Comparison of ENCODE assay signal across 8 cellular contexts in genomic region chr17:45307290-45308015, GRCh38. TPM values are rescaled to one million over a fixed set of nuclear protein-coding genes. Genes with fewer than 3 reads are reported as not detected.
A peak's percentile ranks its signal among the peaks of the same experiment; 100 is the strongest.
DNase-seq lines count a peak whose midpoint lies in the region; ATAC-seq and TF ChIP-seq lines count a peak whose summit lies in the region.

No MANE protein-coding gene starts in this region.

- no peaks in the 10 kb centered on the region for H3K27me3 Mint-ChIP-seq in MCF 10A (ENCODE audit: insufficient read depth, unreplicated experiment)
- no peaks in the 10 kb centered on the region for H3K27me3 Mint-ChIP-seq in memory B cell

- H3K36me3 Mint-ChIP-seq in MCF 10A (ENCODE audit: insufficient read depth, unreplicated experiment) = peaks cover 35% of the 10 kb centered on the region
- H3K36me3 Mint-ChIP-seq in memory B cell = peaks cover 17% of the 10 kb centered on the region

- H3K36me3 ChIP-seq in BLaER1 (peaks cover 62% of the 10 kb centered on the region), tibial nerve (no peaks in the 10 kb centered on the region)

- H3K4me3 Mint-ChIP-seq in MCF 10A (ENCODE audit: unreplicated experiment) = peak overlapping the region; percentile 32
- H3K4me3 Mint-ChIP-seq in memory B cell = peak overlapping the region; percentile 77

- no peaks in the 10 kb centered on the region for H3K27me3 ChIP-seq in BLaER1
- no peaks in the 10 kb centered on the region for H3K27me3 ChIP-seq in tibial nerve

- H3K4me3 ChIP-seq in BLaER1 = no peak overlapping the region
- H3K4me3 ChIP-seq in tibial nerve = no peak overlapping the region

- BruUV-seq in MCF 10A (replicated peaks; lab: Mats Ljungman, UMichigan) = no TSS peak

- no peak overlapping the region for H3K9ac ChIP-seq in BLaER1

- CTCF ChIA-PET in MCF 10A (lab: Yijun Ruan, JAX) = interaction anchor here (0.8 to 5.4 kb wide), 3 partner anchors 15 to 78 kb away, joined by 6 to 17 read pairs (median 13); no protein-coding TSS in a partner anchor

- 23 to 30% methylated on average over 9 of the region's 9 CpGs for WGBS in tibial nerve, 2 donors

- DNase-seq in RKO (ENCODE audit: low spot score) (peak; percentile 70), MCF 10A (ENCODE audit: unreplicated experiment) (peak; percentile 88), memory B cell (ENCODE audit: low spot score in 2 of 2) (peak in 1 of 2 donors; percentile 56), tibial nerve (ENCODE audit: low spot score in 2 of 2) (peak in 1 of 2 donors; percentile 77), activated gamma-delta T cell (lab: John Stamatoyannopoulos, UW) (no peak), NCI-H1930 (lab: John Stamatoyannopoulos, UW) (no peak)

- H4K20me1 ChIP-seq in BLaER1 = no peaks in the 10 kb centered on the region; the same call in 1 of the 2 replicates

- no peak for TF ChIP-seq CTCF in MCF 10A (IDR thresholded peaks at IDR 0.05; ENCODE audit: unreplicated experiment)
- TF ChIP-seq CTCF in tibial nerve (IDR thresholded peaks at IDR 0.05) = peak in 1 of 5 experiments; percentile 8

- H3K4me1 Mint-ChIP-seq in MCF 10A (ENCODE audit: insufficient read depth, unreplicated experiment) = peaks cover 21% of the 10 kb centered on the region
- H3K4me1 Mint-ChIP-seq in memory B cell = peaks cover 56% of the 10 kb centered on the region

- H3K27ac ChIP-seq in BLaER1 (peak overlapping the region; percentile 62), tibial nerve (peak overlapping the region; percentile 70 to 93 (median 84))

- intact Hi-C loops in MCF 10A (cut with micrococcal nuclease) = no loop called here

- no peaks in the 10 kb centered on the region for H3K9me3 ChIP-seq in BLaER1
- H3K9me3 ChIP-seq in tibial nerve = no peaks in the 10 kb centered on the region

- POLR2A ChIA-PET in MCF 10A (lab: Yijun Ruan, JAX) = interaction anchor here (0.6 to 7.6 kb wide), 7 partner anchors 9 to 158 kb away, joined by 3 to 88 read pairs (median 5); partner anchors contain the start of gene MAP3K14

- H3K4me1 ChIP-seq in BLaER1 (peaks cover 99% of the 10 kb centered on the region), tibial nerve (peaks cover 2 to 82% (median 70%) of the 10 kb centered on the region in 4 donors)

- no peak for TF ChIP-seq POLR2A in tibial nerve (IDR thresholded peaks at IDR 0.05)

- ATAC-seq in GM21723 (IDR thresholded peaks at IDR 0.05; ENCODE audit: unreplicated experiment) = peak; percentile 38
- ATAC-seq in memory B cell (ENCODE audit: low read depth) = peak; percentile 80

- no peaks in the 10 kb centered on the region for H3K9me3 Mint-ChIP-seq in MCF 10A (ENCODE audit: unreplicated experiment)
- H3K9me3 Mint-ChIP-seq in memory B cell = no peaks in the 10 kb centered on the region

- peak overlapping the region; percentile 90 for H3K27ac Mint-ChIP-seq in MCF 10A (ENCODE audit: low read depth, unreplicated experiment)
- peak overlapping the region; percentile 98 for H3K27ac Mint-ChIP-seq in memory B cell

- H3K4me2 ChIP-seq in BLaER1 = peak overlapping the region; percentile 60

- TF ChIP-seq EP300 in tibial nerve (IDR thresholded peaks at IDR 0.05) = peak; percentile 20 to 88

RNA-seq across cellular contexts. Expression of gene MAP3K14, which starts 9.4 kb away (rescaled TPM):
- 5.3 and 9.2 TPM in 2 replicates for total RNA-seq in MCF 10A (2022)
- 10 to 100 TPM in 3 of 4 donors, 1 to 10 TPM in 1; 9.6 to 15.6 (median 13.3) TPM for total RNA-seq in tibial nerve

RNA-seq across cellular contexts. Expression of gene SPATA32, which starts 45.6 kb away (rescaled TPM):
- total RNA-seq in MCF 10A (2022) = not detected in 2 replicates
- not detected for total RNA-seq in tibial nerve

Comparison
In these comparisons a context has a peak if more than half of its experiments do, and no peak if none do; other contexts are left out.
1. DNase-seq: peak in RKO (single experiment) and MCF 10A (single experiment); none in activated gamma-delta T cell (single experiment) and NCI-H1930 (0 of 2).